10 cellular contexts compared by ENCODE assay signal in genomic region chr16:50371936-50372595, GRCh38. TPM values are rescaled to one million over a fixed set of nuclear protein-coding genes. Genes with fewer than 3 reads are reported as not detected.
DNase-seq lines count a peak whose midpoint lies in the region; ATAC-seq and TF ChIP-seq lines count a peak whose summit lies in the region.
"Had no signal": no experiment of that assay in that cellular context is flagged by ENCODE, and none has a peak within 500 bp of the region (broad histone marks: within the 10 kb centered on the region; RNA-seq: fewer than 3 reads in every experiment).

No MANE protein-coding gene starts in this region.

- no peaks in the 10 kb centered on the region for H3K27me3 Mint-ChIP-seq in neural crest cell (ENCODE audit: low read depth)
- H3K27me3 Mint-ChIP-seq in stimulated activated naive CD8-positive, alpha-beta T cell treated with anti-CD3 and anti-CD28 coated beads, Interleukin-15, amount 100 ng/mL, for 72 hours = no peaks in the 10 kb centered on the region

- peaks cover 2% of the 10 kb centered on the region for H3K9me3 Mint-ChIP-seq in neural crest cell
- no peaks in the 10 kb centered on the region for H3K9me3 Mint-ChIP-seq in stimulated activated naive CD8-positive, alpha-beta T cell treated with anti-CD3 and anti-CD28 coated beads, Interleukin-15, amount 100 ng/mL, for 72 hours

- H2AFZ ChIP-seq in fibroblast of lung (ENCODE audit: low read length) = no peak overlapping the region

- H3K9me3 ChIP-seq in BLaER1 (no peaks in the 10 kb centered on the region), NT2/D1 (ENCODE audit: insufficient read depth, low read length) (no peaks in the 10 kb centered on the region), fibroblast of lung (ENCODE audit: control insufficient read depth, insufficient read depth, low read depth, low read length) (no peaks in the 10 kb centered on the region)

- H4K20me1 ChIP-seq in BLaER1 (peaks cover 14% of the 10 kb centered on the region), fibroblast of lung (ENCODE audit: control insufficient read depth, extremely low read depth, insufficient read depth, low read length) (no peaks in the 10 kb centered on the region)

- H3K79me2 ChIP-seq in fibroblast of lung (ENCODE audit: control insufficient read depth, insufficient read depth, low read length) = peaks cover 13% of the 10 kb centered on the region

- peaks cover 50% of the 10 kb centered on the region for H3K4me1 Mint-ChIP-seq in neural crest cell
- peaks cover 23% of the 10 kb centered on the region for H3K4me1 Mint-ChIP-seq in stimulated activated naive CD8-positive, alpha-beta T cell treated with anti-CD3 and anti-CD28 coated beads, Interleukin-15, amount 100 ng/mL, for 72 hours

- peak overlapping the region; percentile 79 for H3K27ac Mint-ChIP-seq in neural crest cell (ENCODE audit: unreplicated experiment)
- H3K27ac Mint-ChIP-seq in stimulated activated naive CD8-positive, alpha-beta T cell treated with anti-CD3 and anti-CD28 coated beads, Interleukin-15, amount 100 ng/mL, for 72 hours = no peak overlapping the region

- H3K4me3 Mint-ChIP-seq in neural crest cell = peak overlapping the region; percentile 88
- H3K4me3 Mint-ChIP-seq in stimulated activated naive CD8-positive, alpha-beta T cell treated with anti-CD3 and anti-CD28 coated beads, Interleukin-15, amount 100 ng/mL, for 72 hours = no peak overlapping the region

- H3K27me3 ChIP-seq in BLaER1 = no peaks in the 10 kb centered on the region
- H3K27me3 ChIP-seq in NT2/D1 (ENCODE audit: insufficient read depth, insufficient read length) = peaks cover 6% of the 10 kb centered on the region
- H3K27me3 ChIP-seq in fibroblast of lung (ENCODE audit: control insufficient read depth, insufficient read depth, low read length) = no peaks in the 10 kb centered on the region

- H3K27ac ChIP-seq in BLaER1 (no peak overlapping the region), fibroblast of lung (ENCODE audit: insufficient read depth, low read length) (no peak overlapping the region)

- H3K4me2 ChIP-seq in BLaER1 (no peak overlapping the region), fibroblast of lung (ENCODE audit: extremely low read depth, insufficient read depth, low read length) (no peak overlapping the region)

- DNase-seq in NT2/D1 (ENCODE audit: low read depth, low spot score) (no peak), fibroblast of lung (ENCODE audit: low read depth in 2 of 2) (peak in 1 of 2 donors; percentile 21), neural crest cell (ENCODE audit: low read depth, low spot score) (peak; percentile 48), GOT3 (lab: John Stamatoyannopoulos, UW) (no peak), mucosa of gallbladder (ENCODE audit: low spot score) (no peak)
- DNase-seq in stimulated activated naive CD8-positive, alpha-beta T cell treated with anti-CD3 and anti-CD28 coated beads, Interleukin-15, amount 100 ng/mL, for 72 hours = no peak
- no peak for DNase-seq in stimulated activated CD8-positive, alpha-beta memory T cell treated with anti-CD3 and anti-CD28 coated beads, Interleukin-4, amount 100 ng/mL, for 48 hours
- DNase-seq: activated effector memory CD4-positive, alpha-beta T cell treated with anti-CD3 and anti-CD28 coated beads, Interleukin-2, amount 50 U/mL, for 16 hours; NK-92 treated with Interleukin-12 subunit alpha and Interleukin-12 subunit beta, amount 100 ng/mL, for 24 hours had no signal

- TF ChIP-seq CTCF in fibroblast of lung (conservative IDR thresholded peaks at IDR 0.05 in 1 of 2, IDR thresholded peaks at IDR 0.05 in 1 of 2; ENCODE audit: low read depth in 1 of 2, low read length in 2 of 2) (peak; percentile 23 to 30), neural crest cell (conservative IDR thresholded peaks at IDR 0.05) (peak; percentile 56)

- no peak for ATAC-seq in stimulated activated naive CD8-positive, alpha-beta T cell treated with anti-CD3 and anti-CD28 coated beads, Interleukin-15, amount 100 ng/mL, for 72 hours

- no peak overlapping the region for H3K4me3 ChIP-seq in BLaER1
- H3K4me3 ChIP-seq in NT2/D1 (ENCODE audit: insufficient read length, low read depth) = no peak overlapping the region
- no peak overlapping the region for H3K4me3 ChIP-seq in fibroblast of lung (replicated peaks in 1 of 4; ENCODE audit: control extremely low read depth in 1 of 4, insufficient read depth in 1 of 4, low read depth in 3 of 4, low read length in 4 of 4)

- no peaks in the 10 kb centered on the region for H3K36me3 Mint-ChIP-seq in neural crest cell (ENCODE audit: low read depth)

- H3K9ac ChIP-seq in BLaER1 (0 out of 2 replicates have a peak overlapping the region, but pooled peaks have one; percentile 10), NT2/D1 (ENCODE audit: insufficient read length, low read depth) (peak overlapping the region; percentile 12), fibroblast of lung (ENCODE audit: insufficient read depth, low read length) (no peak overlapping the region)

- H3K4me1 ChIP-seq in BLaER1 (peaks cover 16% of the 10 kb centered on the region), NT2/D1 (ENCODE audit: insufficient read depth, insufficient read length) (peaks cover 14% of the 10 kb centered on the region), fibroblast of lung (ENCODE audit: control insufficient read depth, extremely low read depth, insufficient read depth, low read length) (peaks cover 5% of the 10 kb centered on the region)

- H3K36me3 ChIP-seq in BLaER1 = 0 out of 2 replicates have a peak, but pooled peaks cover 3% of the 10 kb centered on the region
- peaks cover 4% of the 10 kb centered on the region for H3K36me3 ChIP-seq in NT2/D1 (ENCODE audit: insufficient read depth, insufficient read length, low read length)
- H3K36me3 ChIP-seq in fibroblast of lung (ENCODE audit: control insufficient read depth, insufficient read depth, low read length) = no peaks in the 10 kb centered on the region

RNA-seq across cellular contexts. Expression of gene BRD7, which starts 3.3 kb away (rescaled TPM):
- total RNA-seq in fibroblast of lung (39.3 and 50.0 TPM in 2 replicates), neural crest cell (130 and 163 TPM in 2 replicates), mucosa of gallbladder (59.1 TPM)
- 51.5 and 53.4 TPM in 2 replicates for polyA plus RNA-seq in fibroblast of lung
- polyA plus RNA-seq in fibroblast of lung (2012) = 38.5 and 42.8 TPM in 2 replicates
- 8.5 and 23.7 TPM in 2 replicates for polyA minus RNA-seq in fibroblast of lung (ENCODE audit: low replicate concordance)
